Comparison of ENCODE assay signal across 9 cellular contexts in the genomic region with DNA sequence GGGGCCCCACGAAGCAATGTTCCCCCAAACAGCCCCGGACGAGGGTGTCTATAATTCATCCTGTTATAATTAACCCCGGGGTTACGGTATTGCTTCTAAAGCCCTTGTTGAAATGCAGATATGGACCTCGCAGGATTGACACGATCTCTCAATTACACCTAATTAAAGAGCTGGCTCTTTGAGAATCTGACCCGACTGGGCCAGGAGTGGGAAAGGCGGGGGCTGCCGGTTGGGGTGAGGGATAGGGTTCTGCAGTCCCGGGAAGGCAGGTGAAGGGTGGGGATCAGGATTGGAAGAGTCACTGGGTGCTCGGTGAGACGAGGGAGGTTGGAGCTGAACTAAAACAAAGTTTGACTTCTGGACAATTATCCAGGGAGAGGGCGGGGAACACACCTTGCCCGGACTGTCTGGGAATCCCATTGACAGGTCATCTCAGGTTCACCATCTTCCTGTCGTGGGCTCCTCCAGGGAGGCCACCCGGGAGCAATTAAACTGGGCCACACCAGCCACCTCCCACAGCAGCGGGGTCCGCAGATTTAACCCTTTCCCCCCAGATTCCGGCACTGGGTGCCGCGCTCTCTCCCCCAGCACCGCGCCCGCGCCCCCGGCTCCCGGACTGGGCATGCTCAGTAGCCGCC. TPM values are rescaled to one million over a fixed set of nuclear protein-coding genes. Genes with fewer than 3 reads are reported as not detected.
DNase-seq lines count a peak whose midpoint lies in the region; ATAC-seq and TF ChIP-seq lines count a peak whose summit lies in the region.
"Had no signal": no experiment of that assay in that cellular context is flagged by ENCODE, and none has a peak within 500 bp of the region (broad histone marks: within the 10 kb centered on the region; RNA-seq: fewer than 3 reads in every experiment).

No MANE protein-coding gene starts in this region.

- no peak overlapping the region for H2BK15ac ChIP-seq in neuronal stem cell (ENCODE audit: low read length)

- H3K4me1 ChIP-seq in PC-3 (ENCODE audit: insufficient read depth, low read length) = peaks cover 23% of the 10 kb centered on the region; the same call in 1 of the 2 replicates
- H3K4me1 ChIP-seq in neuronal stem cell (ENCODE audit: control insufficient read depth in 2 of 2, insufficient read depth in 1 of 2, low read depth in 1 of 2, low read length in 2 of 2) = peaks cover 8 to 17% of the 10 kb centered on the region in 2 donors

- H3K4me3 ChIP-seq in PC-3 (ENCODE audit: low read length) = peak overlapping the region; percentile 74
- peak overlapping the region; percentile 43 for H3K4me3 ChIP-seq in epithelial cell of esophagus (ENCODE audit: low read length)
- peak overlapping the region; percentile 87 to 89 for H3K4me3 ChIP-seq in neuronal stem cell (ENCODE audit: low read length in 2 of 2)

- peak overlapping the region; percentile 88 for H2AFZ ChIP-seq in PC-3 (ENCODE audit: low read length)
- H2AFZ ChIP-seq in neuronal stem cell (ENCODE audit: low read length) = peak overlapping the region; percentile 96

- H3K27ac ChIP-seq in PC-3 (ENCODE audit: low read length) = no peak overlapping the region
- no peak overlapping the region for H3K27ac ChIP-seq in neuronal stem cell (replicated peaks; ENCODE audit: low read length)

- H4K8ac ChIP-seq in neuronal stem cell (ENCODE audit: low read depth, low read length) = no peak overlapping the region

- no peaks in the 10 kb centered on the region for H3K79me2 ChIP-seq in PC-3 (ENCODE audit: low read length)

- H3K14ac ChIP-seq in neuronal stem cell (ENCODE audit: low read length) = no peak overlapping the region

- no peak overlapping the region for H3K18ac ChIP-seq in neuronal stem cell (ENCODE audit: low read length)

- no peaks in the 10 kb centered on the region for H3K79me1 ChIP-seq in neuronal stem cell (ENCODE audit: low read depth, low read length)

- no peak overlapping the region for H3K4ac ChIP-seq in neuronal stem cell (ENCODE audit: low read length)

- H2BK5ac ChIP-seq in neuronal stem cell (ENCODE audit: low read length) = no peak overlapping the region

- intact Hi-C loops in PC-3 (cut with micrococcal nuclease) = no loop called here

- peak overlapping the region; percentile 97 for H3K4me2 ChIP-seq in PC-3 (ENCODE audit: low read length)
- H3K4me2 ChIP-seq in neuronal stem cell (ENCODE audit: insufficient read depth, low read length, poor library complexity, severe bottlenecking) = peak overlapping the region; percentile 91

- no peak overlapping the region for H3K23ac ChIP-seq in neuronal stem cell (ENCODE audit: low read depth, low read length, poor library complexity)

- no peak overlapping the region for H2BK12ac ChIP-seq in neuronal stem cell (ENCODE audit: low read length)

- H3K27me3 ChIP-seq in PC-3 (ENCODE audit: low read length) (peaks cover 72% of the 10 kb centered on the region), neuronal stem cell (ENCODE audit: control insufficient read depth in 3 of 3, insufficient read depth in 3 of 3, low read depth in 1 of 3, low read length in 3 of 3) (peaks cover 14 to 73% (median 47%) of the 10 kb centered on the region in 3 experiments)

- no peak overlapping the region for H3K9ac ChIP-seq in PC-3 (ENCODE audit: low read length)
- H3K9ac ChIP-seq in neuronal stem cell (ENCODE audit: low read depth, low read length, poor library complexity) = no peak overlapping the region

- H4K20me1 ChIP-seq in PC-3 (ENCODE audit: low read length) = no peaks in the 10 kb centered on the region

- no TSS peak for BruUV-seq in PC-3 (replicated peaks; lab: Mats Ljungman, UMichigan)

- DNase-seq in PC-3 (no peak), epithelial cell of esophagus (ENCODE audit: low read depth) (no peak), neuronal stem cell (ENCODE audit: low spot score) (no peak), CD1c-positive myeloid dendritic cell (ENCODE audit: extremely low spot score) (no peak), NCI-H748 (lab: John Stamatoyannopoulos, UW; ENCODE audit: unreplicated experiment) (no peak)
- no peak for DNase-seq in stimulated activated CD4-positive, alpha-beta T cell treated with anti-CD3 and anti-CD28 coated beads, Interleukin-2, amount 100 ng/mL, for 48 hours

- H4K91ac ChIP-seq in neuronal stem cell (ENCODE audit: low read depth, low read length, poor library complexity) = no peak overlapping the region

- POLR2A ChIA-PET in PC-3 (lab: Charles Lee; ENCODE audit: unreplicated experiment) = no interaction called here

- no peak overlapping the region for H2AK5ac ChIP-seq in neuronal stem cell (ENCODE audit: low read depth, low read length)

- H3K36me3 ChIP-seq in PC-3 (ENCODE audit: low read depth, low read length) (no peaks in the 10 kb centered on the region), neuronal stem cell (replicated peaks in 1 of 2; ENCODE audit: control insufficient read depth in 2 of 2, insufficient read depth in 2 of 2, low read length in 2 of 2) (no peaks in the 10 kb centered on the region)

- H3F3A ChIP-seq in PC-3 (ENCODE audit: low read length, unreplicated experiment) = no peaks in the 10 kb centered on the region

- H2BK120ac ChIP-seq in neuronal stem cell (ENCODE audit: low read depth, low read length) = no peak overlapping the region

- H3K9me3 ChIP-seq in PC-3 (ENCODE audit: low read length) (no peaks in the 10 kb centered on the region), neuronal stem cell (replicated peaks in 1 of 2; ENCODE audit: control insufficient read depth in 2 of 2, insufficient read depth in 1 of 2, low read depth in 1 of 2, low read length in 2 of 2) (peaks cover 2 to 7% of the 10 kb centered on the region in 2 donors)

- CTCF ChIA-PET in PC-3 (lab: Charles Lee) = interaction anchor here (0.7 kb wide), 1 partner anchor 205 kb away, joined by 4 read pairs; no protein-coding TSS in a partner anchor

- no peak for TF ChIP-seq CTCF in PC-3 (conservative IDR thresholded peaks at IDR 0.05; ENCODE audit: low read depth, low read length)
- TF ChIP-seq CTCF in epithelial cell of esophagus (IDR thresholded peaks at IDR 0.05; ENCODE audit: insufficient read depth, low read depth, low read length, missing control alignments) = no peak

- H3K9me2 ChIP-seq in PC-3 (replicated peaks; ENCODE audit: low read length) = no peaks in the 10 kb centered on the region

- no CpG with 5 or more reads among the region's 29 CpGs for WGBS in neuronal stem cell (ENCODE audit: extremely low coverage in 2 of 2, insufficient read length in 2 of 2, insufficient replicate concordance in 1 of 2), 2 donors

- peak; percentile 12 for ATAC-seq in GM21515 (IDR thresholded peaks at IDR 0.05; ENCODE audit: unreplicated experiment)
- peak; percentile 19 for ATAC-seq in PC-3
- ATAC-seq in HG03457 (IDR thresholded peaks at IDR 0.05; ENCODE audit: unreplicated experiment) = no peak

RNA-seq across cellular contexts. Expression of a gene that starts 0.4 kb away (rescaled TPM):
- not detected in 2 replicates for total RNA-seq in PC-3 (2014; rRNA removed)
- 0.11 TPM for polyA plus RNA-seq in neuronal stem cell (2013, experiment 1 of 2)
- 0.10 TPM for polyA plus RNA-seq in neuronal stem cell (2013, experiment 2 of 2)
- total RNA-seq: T-helper 2 cell treated with Interferon-gamma antibody and Interleukin-4, amounts not matched to agents 100 ng/mL and 5 ng/mL, for 36 hours had no signal

RNA-seq across cellular contexts. Expression of a gene that starts 25.0 kb away (rescaled TPM):
- 7.0 and 14.3 TPM in 2 replicates for total RNA-seq in PC-3 (2014; rRNA removed)
- 3.5 TPM for polyA plus RNA-seq in neuronal stem cell (2013, experiment 1 of 2)
- polyA plus RNA-seq in neuronal stem cell (2013, experiment 2 of 2) = 3.8 TPM
